9 cellular contexts compared by ENCODE assay signal in the genomic region with DNA sequence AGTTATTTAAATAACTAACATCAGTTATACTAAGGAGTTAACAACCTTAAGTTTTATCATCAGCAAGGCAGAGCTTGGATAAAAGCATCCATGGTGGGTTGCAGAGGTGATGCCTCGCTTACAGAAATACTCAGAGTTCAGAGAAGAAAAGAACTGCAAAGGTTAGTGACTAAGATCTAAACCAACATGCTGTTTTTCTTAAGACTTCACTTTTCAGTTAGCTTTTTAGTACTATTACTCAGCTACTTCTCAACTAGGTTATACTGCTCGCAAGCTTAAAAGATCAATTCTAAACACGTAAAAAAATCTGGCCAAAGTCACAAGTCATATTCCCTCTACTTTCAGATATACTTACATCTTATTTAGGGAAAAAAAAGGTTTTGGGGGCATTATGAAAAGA. TPM values are rescaled to one million over a fixed set of nuclear protein-coding genes. Genes with fewer than 3 reads are reported as not detected.
A peak's percentile ranks its signal among the peaks of the same experiment; 100 is the strongest.
DNase-seq lines count a peak whose midpoint lies in the region; ATAC-seq and TF ChIP-seq lines count a peak whose summit lies in the region.
"Had no signal": no experiment of that assay in that cellular context is flagged by ENCODE, and none has a peak within 500 bp of the region (broad histone marks: within the 10 kb centered on the region; RNA-seq: fewer than 3 reads in every experiment).

No MANE protein-coding gene starts in this region.

- H4K20me1 ChIP-seq in DND-41 (ENCODE audit: insufficient read depth, low read length) (peaks cover 68% of the 10 kb centered on the region), Karpas-422 (ENCODE audit: insufficient read depth, low read depth, low read length) (peaks cover 65% of the 10 kb centered on the region)

- intact Hi-C loops in dorsolateral prefrontal cortex (cut with DNase I) = loop anchor here (5.0 to 10.0 kb wide), 3 partner anchors 85 to 275 kb away; partner anchors contain the start of genes TCTN1 (in 2 of the 2), FAM216A (in 1 of the 2) and GPN3 (in 1 of the 2)

- peak overlapping the region; percentile 87 for H3K4me2 ChIP-seq in DND-41 (ENCODE audit: insufficient read depth, low read length)
- peak overlapping the region; percentile 97 for H3K4me2 ChIP-seq in Karpas-422 (ENCODE audit: low read depth, low read length, poor library complexity, severe bottlenecking)
- H3K4me2 ChIP-seq in parathyroid adenoma (ENCODE audit: low read length) = peak overlapping the region; percentile 9

- DNase-seq in DND-41 (no peak), Karpas-422 (no peak), dorsolateral prefrontal cortex (no peak), SHP77 treated with DMSO at 0.1 percent for 48 hours (lab: John Stamatoyannopoulos, UW) (no peak), DMS53 treated with DMSO at 0.1 percent for 48 hours (lab: John Stamatoyannopoulos, UW; ENCODE audit: unreplicated experiment) (no peak)
- no peak for DNase-seq in stimulated activated CD4-positive, alpha-beta T cell treated with anti-CD3 and anti-CD28 coated beads, Interleukin-2, amount 100 ng/mL, for 24 hours
- DNase-seq: NCI-H748 treated with DMSO at 0.1 percent for 48 hours had no signal

- no peak for ATAC-seq in DND-41 (ENCODE audit: insufficient read depth, low read depth)
- ATAC-seq in HG03135 (IDR thresholded peaks at IDR 0.05; ENCODE audit: unreplicated experiment) = no peak

- no peaks in the 10 kb centered on the region for H3K9me2 ChIP-seq in Karpas-422 (replicated peaks; ENCODE audit: insufficient read depth, low read length)

- H3K4me1 ChIP-seq in DND-41 (ENCODE audit: insufficient read depth, low read length) = peaks cover 58% of the 10 kb centered on the region
- peaks cover 44% of the 10 kb centered on the region for H3K4me1 ChIP-seq in Karpas-422 (ENCODE audit: low read length)
- H3K4me1 ChIP-seq in parathyroid adenoma = peaks cover 12% of the 10 kb centered on the region

- H3K9me3 ChIP-seq in DND-41 (ENCODE audit: insufficient read depth, low read length, severe bottlenecking) = no peaks in the 10 kb centered on the region
- no peaks in the 10 kb centered on the region for H3K9me3 ChIP-seq in Karpas-422 (ENCODE audit: low read length)
- no peaks in the 10 kb centered on the region for H3K9me3 ChIP-seq in parathyroid adenoma (ENCODE audit: control insufficient read depth, low read length)

- H3K27me3 ChIP-seq in DND-41 (ENCODE audit: insufficient read depth, low read length, poor library complexity) = no peaks in the 10 kb centered on the region
- H3K27me3 ChIP-seq in Karpas-422 (ENCODE audit: low read length) = no peaks in the 10 kb centered on the region
- no peaks in the 10 kb centered on the region for H3K27me3 ChIP-seq in dorsolateral prefrontal cortex
- H3K27me3 ChIP-seq in parathyroid adenoma (ENCODE audit: control insufficient read depth, insufficient read depth, low read length) = no peaks in the 10 kb centered on the region

- H3K4me3 ChIP-seq in DND-41 (ENCODE audit: low read depth in 1 of 2, low read length in 2 of 2) (peak overlapping the region in 1 of 2 experiments; percentile 38; a peak in 1 of 4 replicates), Karpas-422 (ENCODE audit: low read length) (peak overlapping the region; percentile 45), dorsolateral prefrontal cortex (peak overlapping the region in 52 of 59 donors; percentile 5 to 99 (median 96)), parathyroid adenoma (ENCODE audit: low read depth, low read length) (peak overlapping the region; percentile 1)

- H3K9ac ChIP-seq in DND-41 (ENCODE audit: low read depth, low read length) = peak overlapping the region; percentile 85
- peak overlapping the region; percentile 44 for H3K9ac ChIP-seq in Karpas-422 (ENCODE audit: low read length)
- H3K9ac ChIP-seq in parathyroid adenoma = no peak overlapping the region

- no peak overlapping the region for H3K27ac ChIP-seq in DND-41 (ENCODE audit: low read length)
- H3K27ac ChIP-seq in Karpas-422 (ENCODE audit: low read length) = peak overlapping the region; percentile 76
- H3K27ac ChIP-seq in dorsolateral prefrontal cortex = no peak overlapping the region
- H3K27ac ChIP-seq in parathyroid adenoma = no peak overlapping the region

- TF ChIP-seq CTCF in DND-41 (IDR thresholded peaks at IDR 0.05; ENCODE audit: borderline replicate concordance, extremely low read depth, low read length, poor library complexity, severe bottlenecking) (no peak), dorsolateral prefrontal cortex (IDR thresholded peaks at IDR 0.05 in 54 of 56, conservative IDR thresholded peaks at IDR 0.05 in 2 of 56; ENCODE audit: low read depth in 1 of 56, partially characterized antibody in 56 of 56) (no peak), parathyroid adenoma (IDR thresholded peaks at IDR 0.05) (no peak)

- peaks cover 44% of the 10 kb centered on the region for H3K36me3 ChIP-seq in DND-41 (ENCODE audit: insufficient read depth, low read length)
- H3K36me3 ChIP-seq in Karpas-422 (ENCODE audit: insufficient read depth, low read length) = peaks cover 31% of the 10 kb centered on the region; the same call in 1 of the 2 replicates
- no peaks in the 10 kb centered on the region for H3K36me3 ChIP-seq in parathyroid adenoma (ENCODE audit: control insufficient read depth, insufficient read depth, low read length)

- H3K79me2 ChIP-seq in DND-41 (ENCODE audit: insufficient read depth, low read length) (peaks cover 85% of the 10 kb centered on the region), Karpas-422 (ENCODE audit: low read length) (peaks cover 78% of the 10 kb centered on the region), parathyroid adenoma (peaks cover 46% of the 10 kb centered on the region)

- H2AFZ ChIP-seq in DND-41 (ENCODE audit: low read depth, low read length) = no peak overlapping the region
- no peak overlapping the region for H2AFZ ChIP-seq in Karpas-422 (ENCODE audit: low read length)
- no peak overlapping the region for H2AFZ ChIP-seq in parathyroid adenoma

RNA-seq across cellular contexts. Expression of gene PPP1CC, which starts 2.8 kb away (rescaled TPM):
- 128 and 248 TPM in 2 replicates for total RNA-seq in Karpas-422 (2014; rRNA removed; shearing (Covaris generic); ENCODE audit: low replicate concordance)
- 100 to 1,000 TPM in 17 of 120 experiments, 10 to 100 TPM in 103; 59.0 to 118 (median 84.9) TPM for total RNA-seq in dorsolateral prefrontal cortex

RNA-seq across cellular contexts. Expression of gene HVCN1, which starts 51.0 kb away (rescaled TPM):
- 5.1 and 11.5 TPM in 2 replicates for total RNA-seq in Karpas-422 (2014; rRNA removed; shearing (Covaris generic); ENCODE audit: low replicate concordance)
- total RNA-seq in dorsolateral prefrontal cortex = 10 to 100 TPM in 66 of 120 experiments, 1 to 10 TPM in 54; 3.9 to 31.3 (median 10.4) TPM

Comparison
In these comparisons a context has a peak if more than half of its experiments do, and no peak if none do; other contexts are left out.
1. H3K4me2 ChIP-seq: peak in every context shown above with its lines; median percentile 97 in Karpas-422; 87 in DND-41; 9 in parathyroid adenoma.